ENCODE assay signal across 1 cellular context in the genomic region with DNA sequence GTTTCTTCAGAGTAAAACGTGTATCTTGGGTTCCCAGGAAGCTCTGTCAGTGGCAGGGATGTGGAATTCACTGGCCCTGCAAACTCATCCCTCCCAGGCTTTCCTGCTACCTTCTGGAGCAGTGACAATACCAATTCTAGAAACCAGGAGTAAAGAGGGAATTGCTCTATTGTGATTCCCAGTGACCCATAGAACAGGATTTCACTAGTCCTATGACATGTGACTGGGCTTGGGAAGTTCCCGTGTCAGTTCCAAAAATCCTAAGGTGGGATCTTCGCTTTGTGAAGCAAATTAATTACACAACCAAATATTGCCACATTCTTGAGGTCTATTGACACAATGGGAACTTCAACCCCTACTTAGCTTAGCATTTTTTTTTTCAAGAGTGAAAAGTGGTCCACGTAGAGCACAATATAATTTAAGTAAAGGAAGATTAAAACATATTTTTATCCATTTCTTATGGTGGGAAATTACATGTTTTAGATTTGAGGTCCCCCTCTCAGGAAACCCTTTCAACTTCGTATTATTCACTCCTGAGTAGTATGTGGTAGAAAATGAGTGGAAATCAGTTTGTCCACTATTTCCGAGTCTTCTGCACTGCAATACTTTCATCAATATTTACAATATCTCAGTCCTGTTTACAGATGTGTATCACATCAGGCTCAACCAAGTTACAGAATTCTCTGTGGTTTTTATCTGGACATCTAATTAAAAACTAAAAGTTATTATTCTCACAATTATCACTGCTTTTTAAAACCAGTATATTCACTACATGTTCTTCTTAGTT.
TF ChIP-seq lines count a peak whose summit lies in the region.

No MANE protein-coding gene starts in this region.

TF ChIP-seq in HepG2, 621 proteins besides CTCF, POLR2A, EP300 and RAD21 (continued from another document and continues in another):
- TF ChIP-seq, protein P1, sequence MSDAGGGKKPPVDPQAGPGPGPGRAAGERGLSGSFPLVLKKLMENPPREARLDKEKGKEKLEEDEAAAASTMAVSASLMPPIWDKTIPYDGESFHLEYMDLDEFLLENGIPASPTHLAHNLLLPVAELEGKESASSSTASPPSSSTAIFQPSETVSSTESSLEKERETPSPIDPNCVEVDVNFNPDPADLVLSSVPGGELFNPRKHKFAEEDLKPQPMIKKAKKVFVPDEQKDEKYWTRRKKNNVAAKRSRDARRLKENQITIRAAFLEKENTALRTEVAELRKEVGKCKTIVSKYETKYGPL (CRISPR knock-in tag; IDR thresholded peaks at IDR 0.05): peak; percentile 47; the same call in 1 of the 2 replicates
- TF ChIP-seq FLYWCH1 (CRISPR knock-in tag; IDR thresholded peaks at IDR 0.05) (no peak), DR1 (CRISPR knock-in tag; IDR thresholded peaks at IDR 0.05) (no peak), RARG (CRISPR knock-in tag; IDR thresholded peaks at IDR 0.05; ENCODE audit: low read depth) (no peak), RXRA (CRISPR knock-in tag; IDR thresholded peaks at IDR 0.05) (no peak; the same call in 1 of the 2 replicates), ZNF20 (CRISPR knock-in tag; IDR thresholded peaks at IDR 0.05) (no peak), ZNF317 (CRISPR knock-in tag; IDR thresholded peaks at IDR 0.05) (0 out of 2 replicates have a peak, but pooled peaks have one; percentile 40), ZNF101 (CRISPR knock-in tag; IDR thresholded peaks at IDR 0.05; ENCODE audit: borderline replicate concordance, low read depth) (no peak), ZNF530 (CRISPR knock-in tag; IDR thresholded peaks at IDR 0.05; ENCODE audit: low read depth) (no peak), ARNT (IDR thresholded peaks at IDR 0.05) (no peak), MIER3 (CRISPR knock-in tag; IDR thresholded peaks at IDR 0.05; ENCODE audit: borderline replicate concordance) (peak; percentile 38; the same call in 1 of the 2 replicates), GFI1 (CRISPR knock-in tag; IDR thresholded peaks at IDR 0.05; ENCODE audit: borderline replicate concordance) (peak; percentile 68; the same call in 1 of the 2 replicates), ZNF652 (CRISPR knock-in tag; IDR thresholded peaks at IDR 0.05; ENCODE audit: borderline replicate concordance, low read depth) (no peak; the same call in 1 of the 2 replicates), ZNF790 (CRISPR knock-in tag; IDR thresholded peaks at IDR 0.05; ENCODE audit: borderline replicate concordance) (no peak), FOSL1 (CRISPR knock-in tag; IDR thresholded peaks at IDR 0.05; ENCODE audit: borderline replicate concordance) (no peak), ZNF441 (CRISPR knock-in tag; IDR thresholded peaks at IDR 0.05; ENCODE audit: borderline replicate concordance) (no peak), CEBPG (CRISPR knock-in tag; IDR thresholded peaks at IDR 0.05) (peak; percentile 94), ATRX (CRISPR knock-in tag; IDR thresholded peaks at IDR 0.05; ENCODE audit: borderline replicate concordance) (no peak), NONO (IDR thresholded peaks at IDR 0.05) (no peak), NONO (CRISPR knock-in tag; conservative IDR thresholded peaks at IDR 0.05) (peak; percentile 55; the same call in 1 of the 2 replicates), HMG20A (CRISPR knock-in tag; IDR thresholded peaks at IDR 0.05; ENCODE audit: borderline replicate concordance) (peak; percentile 80), ASH2L (IDR thresholded peaks at IDR 0.05; ENCODE audit: insufficient read length, low read depth, low read length) (peak; percentile 52), SAP130 (CRISPR knock-in tag; IDR thresholded peaks at IDR 0.05; ENCODE audit: low read depth) (peak; percentile 65), PRMT3 (CRISPR knock-in tag; IDR thresholded peaks at IDR 0.05; ENCODE audit: borderline replicate concordance, low read depth) (no peak), SOX6 (IDR thresholded peaks at IDR 0.05) (no peak), SOX6 (CRISPR knock-in tag; IDR thresholded peaks at IDR 0.05) (peak; percentile 96), REL (CRISPR knock-in tag; conservative IDR thresholded peaks at IDR 0.05) (no peak), TCF7 (IDR thresholded peaks at IDR 0.05; ENCODE audit: low read depth) (peak; percentile 73), CEBPB (IDR thresholded peaks at IDR 0.05; ENCODE audit: borderline replicate concordance, low read depth, low read length) (peak; percentile 97), ZNF615 (CRISPR knock-in tag; IDR thresholded peaks at IDR 0.05; ENCODE audit: borderline replicate concordance) (no peak), NFRKB (IDR thresholded peaks at IDR 0.05) (no peak), ZSCAN21 (CRISPR knock-in tag; IDR thresholded peaks at IDR 0.05; ENCODE audit: borderline replicate concordance) (0 out of 2 replicates have a peak, but pooled peaks have one; percentile 47), REPIN1 (CRISPR knock-in tag; IDR thresholded peaks at IDR 0.05; ENCODE audit: borderline replicate concordance, low read depth) (peak; percentile 29; the same call in 1 of the 2 replicates), GATA4 (IDR thresholded peaks at IDR 0.05; ENCODE audit: borderline replicate concordance, low read depth) (peak; percentile 51; the same call in 1 of the 2 replicates)
- TF ChIP-seq, protein P2, sequence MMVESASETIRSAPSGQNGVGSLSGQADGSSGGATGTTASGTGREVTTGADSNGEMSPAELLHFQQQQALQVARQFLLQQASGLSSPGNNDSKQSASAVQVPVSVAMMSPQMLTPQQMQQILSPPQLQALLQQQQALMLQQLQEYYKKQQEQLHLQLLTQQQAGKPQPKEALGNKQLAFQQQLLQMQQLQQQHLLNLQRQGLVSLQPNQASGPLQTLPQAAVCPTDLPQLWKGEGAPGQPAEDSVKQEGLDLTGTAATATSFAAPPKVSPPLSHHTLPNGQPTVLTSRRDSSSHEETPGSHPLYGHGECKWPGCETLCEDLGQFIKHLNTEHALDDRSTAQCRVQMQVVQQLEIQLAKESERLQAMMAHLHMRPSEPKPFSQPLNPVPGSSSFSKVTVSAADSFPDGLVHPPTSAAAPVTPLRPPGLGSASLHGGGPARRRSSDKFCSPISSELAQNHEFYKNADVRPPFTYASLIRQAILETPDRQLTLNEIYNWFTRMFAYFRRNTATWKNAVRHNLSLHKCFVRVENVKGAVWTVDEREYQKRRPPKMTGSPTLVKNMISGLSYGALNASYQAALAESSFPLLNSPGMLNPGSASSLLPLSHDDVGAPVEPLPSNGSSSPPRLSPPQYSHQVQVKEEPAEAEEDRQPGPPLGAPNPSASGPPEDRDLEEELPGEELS (CRISPR knock-in tag; IDR thresholded peaks at IDR 0.05): peak; percentile 92
- TF ChIP-seq, protein P3, sequence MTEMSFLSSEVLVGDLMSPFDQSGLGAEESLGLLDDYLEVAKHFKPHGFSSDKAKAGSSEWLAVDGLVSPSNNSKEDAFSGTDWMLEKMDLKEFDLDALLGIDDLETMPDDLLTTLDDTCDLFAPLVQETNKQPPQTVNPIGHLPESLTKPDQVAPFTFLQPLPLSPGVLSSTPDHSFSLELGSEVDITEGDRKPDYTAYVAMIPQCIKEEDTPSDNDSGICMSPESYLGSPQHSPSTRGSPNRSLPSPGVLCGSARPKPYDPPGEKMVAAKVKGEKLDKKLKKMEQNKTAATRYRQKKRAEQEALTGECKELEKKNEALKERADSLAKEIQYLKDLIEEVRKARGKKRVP (CRISPR knock-in tag; IDR thresholded peaks at IDR 0.05): peak in 1 of 2 experiments; percentile 61; a peak in 1 of 4 replicates
- TF ChIP-seq, protein P4, sequence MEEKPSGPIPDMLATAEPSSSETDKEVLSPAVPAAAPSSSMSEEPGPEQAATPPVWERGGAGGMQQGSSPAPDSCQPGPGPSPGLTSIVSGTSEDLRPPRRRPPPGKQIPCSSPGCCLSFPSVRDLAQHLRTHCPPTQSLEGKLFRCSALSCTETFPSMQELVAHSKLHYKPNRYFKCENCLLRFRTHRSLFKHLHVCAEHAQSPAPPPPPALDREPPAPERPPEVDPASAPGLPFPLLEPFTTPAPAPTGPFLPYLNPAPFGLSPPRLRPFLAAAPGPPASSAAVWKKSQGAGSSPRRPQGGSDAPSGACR (CRISPR knock-in tag; IDR thresholded peaks at IDR 0.05): 0 out of 2 replicates have a peak, but pooled peaks have one; percentile 39
- TF ChIP-seq, protein P5, sequence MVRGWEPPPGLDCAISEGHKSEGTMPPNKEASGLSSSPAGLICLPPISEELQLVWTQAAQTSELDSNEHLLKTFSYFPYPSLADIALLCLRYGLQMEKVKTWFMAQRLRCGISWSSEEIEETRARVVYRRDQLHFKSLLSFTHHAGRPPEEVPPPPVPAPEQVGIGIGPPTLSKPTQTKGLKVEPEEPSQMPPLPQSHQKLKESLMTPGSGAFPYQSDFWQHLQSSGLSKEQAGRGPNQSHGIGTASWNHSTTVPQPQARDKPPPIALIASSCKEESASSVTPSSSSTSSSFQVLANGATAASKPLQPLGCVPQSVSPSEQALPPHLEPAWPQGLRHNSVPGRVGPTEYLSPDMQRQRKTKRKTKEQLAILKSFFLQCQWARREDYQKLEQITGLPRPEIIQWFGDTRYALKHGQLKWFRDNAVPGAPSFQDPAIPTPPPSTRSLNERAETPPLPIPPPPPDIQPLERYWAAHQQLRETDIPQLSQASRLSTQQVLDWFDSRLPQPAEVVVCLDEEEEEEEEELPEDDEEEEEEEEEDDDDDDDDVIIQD (CRISPR knock-in tag; IDR thresholded peaks at IDR 0.05; ENCODE audit: low read depth): 0 out of 2 replicates have a peak, but pooled peaks have one; percentile 68
- TF ChIP-seq, protein P6, sequence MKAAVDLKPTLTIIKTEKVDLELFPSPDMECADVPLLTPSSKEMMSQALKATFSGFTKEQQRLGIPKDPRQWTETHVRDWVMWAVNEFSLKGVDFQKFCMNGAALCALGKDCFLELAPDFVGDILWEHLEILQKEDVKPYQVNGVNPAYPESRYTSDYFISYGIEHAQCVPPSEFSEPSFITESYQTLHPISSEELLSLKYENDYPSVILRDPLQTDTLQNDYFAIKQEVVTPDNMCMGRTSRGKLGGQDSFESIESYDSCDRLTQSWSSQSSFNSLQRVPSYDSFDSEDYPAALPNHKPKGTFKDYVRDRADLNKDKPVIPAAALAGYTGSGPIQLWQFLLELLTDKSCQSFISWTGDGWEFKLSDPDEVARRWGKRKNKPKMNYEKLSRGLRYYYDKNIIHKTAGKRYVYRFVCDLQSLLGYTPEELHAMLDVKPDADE (CRISPR knock-in tag; IDR thresholded peaks at IDR 0.05): no peak
- TF ChIP-seq, protein P7, sequence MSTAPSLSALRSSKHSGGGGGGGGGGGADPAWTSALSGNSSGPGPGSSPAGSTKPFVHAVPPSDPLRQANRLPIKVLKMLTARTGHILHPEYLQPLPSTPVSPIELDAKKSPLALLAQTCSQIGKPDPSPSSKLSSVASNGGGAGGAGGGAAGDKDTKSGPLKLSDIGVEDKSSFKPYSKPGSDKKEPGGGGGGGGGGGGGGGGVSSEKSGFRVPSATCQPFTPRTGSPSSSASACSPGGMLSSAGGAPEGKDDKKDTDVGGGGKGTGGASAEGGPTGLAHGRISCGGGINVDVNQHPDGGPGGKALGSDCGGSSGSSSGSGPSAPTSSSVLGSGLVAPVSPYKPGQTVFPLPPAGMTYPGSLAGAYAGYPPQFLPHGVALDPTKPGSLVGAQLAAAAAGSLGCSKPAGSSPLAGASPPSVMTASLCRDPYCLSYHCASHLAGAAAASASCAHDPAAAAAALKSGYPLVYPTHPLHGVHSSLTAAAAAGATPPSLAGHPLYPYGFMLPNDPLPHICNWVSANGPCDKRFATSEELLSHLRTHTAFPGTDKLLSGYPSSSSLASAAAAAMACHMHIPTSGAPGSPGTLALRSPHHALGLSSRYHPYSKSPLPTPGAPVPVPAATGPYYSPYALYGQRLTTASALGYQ (CRISPR knock-in tag; IDR thresholded peaks at IDR 0.05): peak; percentile 60
- TF ChIP-seq, protein P8, sequence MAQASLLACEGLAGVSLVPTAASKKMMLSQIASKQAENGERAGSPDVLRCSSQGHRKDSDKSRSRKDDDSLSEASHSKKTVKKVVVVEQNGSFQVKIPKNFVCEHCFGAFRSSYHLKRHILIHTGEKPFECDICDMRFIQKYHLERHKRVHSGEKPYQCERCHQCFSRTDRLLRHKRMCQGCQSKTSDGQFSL (CRISPR knock-in tag; IDR thresholded peaks at IDR 0.05): no peak
- TF ChIP-seq, protein P9, sequence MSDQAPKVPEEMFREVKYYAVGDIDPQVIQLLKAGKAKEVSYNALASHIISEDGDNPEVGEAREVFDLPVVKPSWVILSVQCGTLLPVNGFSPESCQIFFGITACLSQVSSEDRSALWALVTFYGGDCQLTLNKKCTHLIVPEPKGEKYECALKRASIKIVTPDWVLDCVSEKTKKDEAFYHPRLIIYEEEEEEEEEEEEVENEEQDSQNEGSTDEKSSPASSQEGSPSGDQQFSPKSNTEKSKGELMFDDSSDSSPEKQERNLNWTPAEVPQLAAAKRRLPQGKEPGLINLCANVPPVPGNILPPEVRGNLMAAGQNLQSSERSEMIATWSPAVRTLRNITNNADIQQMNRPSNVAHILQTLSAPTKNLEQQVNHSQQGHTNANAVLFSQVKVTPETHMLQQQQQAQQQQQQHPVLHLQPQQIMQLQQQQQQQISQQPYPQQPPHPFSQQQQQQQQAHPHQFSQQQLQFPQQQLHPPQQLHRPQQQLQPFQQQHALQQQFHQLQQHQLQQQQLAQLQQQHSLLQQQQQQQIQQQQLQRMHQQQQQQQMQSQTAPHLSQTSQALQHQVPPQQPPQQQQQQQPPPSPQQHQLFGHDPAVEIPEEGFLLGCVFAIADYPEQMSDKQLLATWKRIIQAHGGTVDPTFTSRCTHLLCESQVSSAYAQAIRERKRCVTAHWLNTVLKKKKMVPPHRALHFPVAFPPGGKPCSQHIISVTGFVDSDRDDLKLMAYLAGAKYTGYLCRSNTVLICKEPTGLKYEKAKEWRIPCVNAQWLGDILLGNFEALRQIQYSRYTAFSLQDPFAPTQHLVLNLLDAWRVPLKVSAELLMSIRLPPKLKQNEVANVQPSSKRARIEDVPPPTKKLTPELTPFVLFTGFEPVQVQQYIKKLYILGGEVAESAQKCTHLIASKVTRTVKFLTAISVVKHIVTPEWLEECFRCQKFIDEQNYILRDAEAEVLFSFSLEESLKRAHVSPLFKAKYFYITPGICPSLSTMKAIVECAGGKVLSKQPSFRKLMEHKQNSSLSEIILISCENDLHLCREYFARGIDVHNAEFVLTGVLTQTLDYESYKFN (CRISPR knock-in tag; conservative IDR thresholded peaks at IDR 0.05): peak; percentile 85
- TF ChIP-seq, protein P10, sequence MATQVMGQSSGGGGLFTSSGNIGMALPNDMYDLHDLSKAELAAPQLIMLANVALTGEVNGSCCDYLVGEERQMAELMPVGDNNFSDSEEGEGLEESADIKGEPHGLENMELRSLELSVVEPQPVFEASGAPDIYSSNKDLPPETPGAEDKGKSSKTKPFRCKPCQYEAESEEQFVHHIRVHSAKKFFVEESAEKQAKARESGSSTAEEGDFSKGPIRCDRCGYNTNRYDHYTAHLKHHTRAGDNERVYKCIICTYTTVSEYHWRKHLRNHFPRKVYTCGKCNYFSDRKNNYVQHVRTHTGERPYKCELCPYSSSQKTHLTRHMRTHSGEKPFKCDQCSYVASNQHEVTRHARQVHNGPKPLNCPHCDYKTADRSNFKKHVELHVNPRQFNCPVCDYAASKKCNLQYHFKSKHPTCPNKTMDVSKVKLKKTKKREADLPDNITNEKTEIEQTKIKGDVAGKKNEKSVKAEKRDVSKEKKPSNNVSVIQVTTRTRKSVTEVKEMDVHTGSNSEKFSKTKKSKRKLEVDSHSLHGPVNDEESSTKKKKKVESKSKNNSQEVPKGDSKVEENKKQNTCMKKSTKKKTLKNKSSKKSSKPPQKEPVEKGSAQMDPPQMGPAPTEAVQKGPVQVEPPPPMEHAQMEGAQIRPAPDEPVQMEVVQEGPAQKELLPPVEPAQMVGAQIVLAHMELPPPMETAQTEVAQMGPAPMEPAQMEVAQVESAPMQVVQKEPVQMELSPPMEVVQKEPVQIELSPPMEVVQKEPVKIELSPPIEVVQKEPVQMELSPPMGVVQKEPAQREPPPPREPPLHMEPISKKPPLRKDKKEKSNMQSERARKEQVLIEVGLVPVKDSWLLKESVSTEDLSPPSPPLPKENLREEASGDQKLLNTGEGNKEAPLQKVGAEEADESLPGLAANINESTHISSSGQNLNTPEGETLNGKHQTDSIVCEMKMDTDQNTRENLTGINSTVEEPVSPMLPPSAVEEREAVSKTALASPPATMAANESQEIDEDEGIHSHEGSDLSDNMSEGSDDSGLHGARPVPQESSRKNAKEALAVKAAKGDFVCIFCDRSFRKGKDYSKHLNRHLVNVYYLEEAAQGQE (IDR thresholded peaks at IDR 0.05; ENCODE audit: borderline replicate concordance in 1 of 2, low read depth in 1 of 2, low read length in 2 of 2): peak in 1 of 2 experiments; percentile 67; a peak in 1 of 4 replicates
